20 cellular contexts compared by ENCODE assay signal in the genomic region with DNA sequence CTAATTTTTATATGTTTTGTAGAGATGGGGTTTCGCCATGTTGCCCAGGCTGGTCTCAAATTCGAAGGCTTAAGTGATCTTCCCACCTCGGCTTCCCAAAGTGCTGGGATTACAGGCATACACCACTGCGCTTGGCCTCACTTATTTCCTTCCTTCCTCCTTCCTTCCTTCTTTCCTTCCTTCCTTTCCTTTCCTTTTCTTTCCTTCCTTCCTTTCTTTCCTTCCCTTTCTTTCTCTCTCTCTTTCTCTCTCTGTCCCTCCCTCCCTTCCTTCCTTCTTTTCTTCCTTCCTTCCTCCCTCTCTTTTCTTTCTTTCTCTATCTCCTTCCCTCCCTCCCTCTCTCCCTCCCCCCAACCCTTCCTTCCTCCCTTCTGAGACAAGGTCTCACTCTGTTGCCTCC. TPM values are rescaled to one million over a fixed set of nuclear protein-coding genes. Genes with fewer than 3 reads are reported as not detected.
A peak's percentile ranks its signal among the peaks of the same experiment; 100 is the strongest.
DNase-seq lines count a peak whose midpoint lies in the region; ATAC-seq and TF ChIP-seq lines count a peak whose summit lies in the region.
"Had no signal": no experiment of that assay in that cellular context is flagged by ENCODE, and none has a peak within 500 bp of the region (broad histone marks: within the 10 kb centered on the region; RNA-seq: fewer than 3 reads in every experiment).

No MANE protein-coding gene starts in this region.

- H3K9me3 ChIP-seq in BLaER1: 0 out of 2 replicates have a peak, but pooled peaks cover 5% of the 10 kb centered on the region
- no peaks in the 10 kb centered on the region for H3K9me3 ChIP-seq in HEK293 (ENCODE audit: control insufficient read depth, insufficient read depth, low read depth, low read length)
- H3K9me3 ChIP-seq in right cardiac atrium (ENCODE audit: control insufficient read depth, low read length): no peaks in the 10 kb centered on the region
- H3K9me3 ChIP-seq: A549, BE2C, Caco-2 had no signal

- H3K27ac ChIP-seq in BLaER1 (no peak overlapping the region), HEK293 (ENCODE audit: extremely low read depth, low read depth, low read length) (no peak overlapping the region), right cardiac atrium (ENCODE audit: low read length) (no peak overlapping the region)
- H3K27ac ChIP-seq: A549, C4-2B, GM23248 had no signal

- no peaks in the 10 kb centered on the region for H4K20me1 ChIP-seq in BLaER1

- H3K4me1 Mint-ChIP-seq in nephron progenitor cell: peaks cover 12% of the 10 kb centered on the region

- no peak overlapping the region for H3K9ac ChIP-seq in BLaER1
- H3K9ac ChIP-seq: GM23248 had no signal

- H3K4me2 ChIP-seq in BLaER1: 0 out of 2 replicates have a peak overlapping the region, but pooled peaks have one; percentile 42
- H3K4me2 ChIP-seq: A549 had no signal

- H3K36me3 ChIP-seq in BLaER1 (peaks cover 16% of the 10 kb centered on the region; the same call in 1 of the 2 replicates), HEK293 (ENCODE audit: control insufficient read depth in 2 of 2, insufficient read depth in 1 of 2, low read length in 2 of 2) (peaks cover 0 to 24% of the 10 kb centered on the region in 2 experiments; a peak in 2 of 3 replicates)
- H3K36me3 ChIP-seq: BE2C had no signal

- CTCF ChIA-PET in HEK293 (lab: Yijun Ruan, JAX): interaction anchor here (0.6 to 6.4 kb wide), 5 partner anchors 14 to 689 kb away, joined by 4 to 82 read pairs (median 4); no protein-coding TSS in a partner anchor

- POLR2A ChIA-PET in HEK293 (lab: Yijun Ruan, JAX): no interaction called here

- H3K27me3 Mint-ChIP-seq in nephron progenitor cell (ENCODE audit: low read depth, poor library complexity): peaks cover 24% of the 10 kb centered on the region

- H3K27me3 ChIP-seq in BLaER1 (no peaks in the 10 kb centered on the region), right cardiac atrium (ENCODE audit: control insufficient read depth, insufficient read depth) (no peaks in the 10 kb centered on the region)
- H3K27me3 ChIP-seq: BE2C had no signal

- peaks cover 38% of the 10 kb centered on the region for H3K36me3 Mint-ChIP-seq in nephron progenitor cell (ENCODE audit: low read depth)
- H3K36me3 Mint-ChIP-seq: CD4-positive, CD25-positive, alpha-beta regulatory T cell; CD8-positive, alpha-beta T cell had no signal

- intact Hi-C loops in right cardiac atrium (cut with DNase I): loop anchor here in 1 of 4 donors (10.0 kb wide), 1 partner anchor 90 kb away; no protein-coding TSS in a partner anchor

- WGBS in right cardiac atrium: 83% methylated on average over 4 of the region's 4 CpGs

- H3K4me3 Mint-ChIP-seq in nephron progenitor cell: no peak overlapping the region
- H3K4me3 Mint-ChIP-seq: CD4-positive, CD25-positive, alpha-beta regulatory T cell; CD8-positive, alpha-beta T cell had no signal

- H3K4me3 ChIP-seq in BLaER1 (no peak overlapping the region), HEK293 (ENCODE audit: low read depth, low read length) (no peak overlapping the region), right cardiac atrium (ENCODE audit: low read length) (no peak overlapping the region)
- H3K4me3 ChIP-seq: A549, GM23248 had no signal

- no peak for ATAC-seq in right cardiac atrium
- ATAC-seq: A549; CD8-positive, alpha-beta T cell had no signal

- TF ChIP-seq CTCF in HEK293 (tag by site-specific recombination; IDR thresholded peaks at IDR 0.05) (no peak), nephron progenitor cell (IDR thresholded peaks at IDR 0.05) (no peak)

- peaks cover 11% of the 10 kb centered on the region for H3K9me3 Mint-ChIP-seq in nephron progenitor cell
- H3K9me3 Mint-ChIP-seq: CD4-positive, CD25-positive, alpha-beta regulatory T cell; CD8-positive, alpha-beta T cell had no signal

- no peak for DNase-seq in nephron progenitor cell
- DNase-seq in amygdala (lab: John Stamatoyannopoulos, UW): no peak
- no peak for DNase-seq in NK-92 treated with Interleukin-12 subunit alpha and Interleukin-12 subunit beta, amount 100 ng/mL, for 24 hours (lab: John Stamatoyannopoulos, UW)
- no peak for DNase-seq in right cardiac atrium
- DNase-seq: 8988T; ACHN; AML-193; BE2C; Caco-2; CD4-positive, CD25-positive, alpha-beta regulatory T cell; CD8-positive, alpha-beta T cell; DMS 273 treated with DMSO at 0.1 percent for 48 hours; DND-41; GM23248; H7; HCEC 1CT had no signal

- H3K4me1 ChIP-seq in BLaER1 (peaks cover 52% of the 10 kb centered on the region), HEK293 (ENCODE audit: control insufficient read depth, insufficient read depth, low read length) (no peaks in the 10 kb centered on the region), right cardiac atrium (ENCODE audit: control insufficient read depth, insufficient read depth, low read length) (no peaks in the 10 kb centered on the region)
- H3K4me1 ChIP-seq: Caco-2 had no signal

- H3K27ac Mint-ChIP-seq in nephron progenitor cell: peak overlapping the region; percentile 93
- H3K27ac Mint-ChIP-seq: CD4-positive, CD25-positive, alpha-beta regulatory T cell; CD8-positive, alpha-beta T cell had no signal

TF ChIP-seq in HEK293, 187 proteins besides CTCF, POLR2A, EP300 and RAD21:
- TF ChIP-seq PRDM1 (tag by site-specific recombination; IDR thresholded peaks at IDR 0.05) (peak; percentile 63; the same call in 1 of the 2 replicates), ZNF2 (tag by site-specific recombination; IDR thresholded peaks at IDR 0.05) (no peak), ZNF311 (tag by site-specific recombination; IDR thresholded peaks at IDR 0.05; ENCODE audit: borderline replicate concordance) (no peak), ZBTB8A (tag by site-specific recombination; IDR thresholded peaks at IDR 0.05) (no peak), ZNF366 (tag by site-specific recombination; conservative IDR thresholded peaks at IDR 0.05) (peak; percentile 77)
TF ChIP-seq in HEK293: peak in this region for 2.

RNA-seq across cellular contexts. Expression of gene TRPM4, which starts 36.8 kb away (rescaled TPM):
- total RNA-seq in right cardiac atrium: 10 to 100 TPM; 28.3 to 36.4 (median 33.6) TPM
- polyA plus RNA-seq in right cardiac atrium: 32.5 TPM
- total RNA-seq: CD4-positive, CD25-positive, alpha-beta regulatory T cell; CD8-positive, alpha-beta T cell had no signal
- polyA plus RNA-seq: CD4-positive, CD25-positive, alpha-beta regulatory T cell had no signal

RNA-seq across cellular contexts. Expression of gene HRC, which starts 39.2 kb away (rescaled TPM):
- total RNA-seq in right cardiac atrium: 100 to 1,000 TPM; 505 to 682 (median 577) TPM
- polyA plus RNA-seq in right cardiac atrium: 712 TPM
- total RNA-seq: Caco-2; CD4-positive, CD25-positive, alpha-beta regulatory T cell; CD8-positive, alpha-beta T cell; GM23248 had no signal
- polyA plus RNA-seq: CD4-positive, CD25-positive, alpha-beta regulatory T cell; GM23248 had no signal
